ENCODE assay signal across 11 cellular contexts in the genomic region with DNA sequence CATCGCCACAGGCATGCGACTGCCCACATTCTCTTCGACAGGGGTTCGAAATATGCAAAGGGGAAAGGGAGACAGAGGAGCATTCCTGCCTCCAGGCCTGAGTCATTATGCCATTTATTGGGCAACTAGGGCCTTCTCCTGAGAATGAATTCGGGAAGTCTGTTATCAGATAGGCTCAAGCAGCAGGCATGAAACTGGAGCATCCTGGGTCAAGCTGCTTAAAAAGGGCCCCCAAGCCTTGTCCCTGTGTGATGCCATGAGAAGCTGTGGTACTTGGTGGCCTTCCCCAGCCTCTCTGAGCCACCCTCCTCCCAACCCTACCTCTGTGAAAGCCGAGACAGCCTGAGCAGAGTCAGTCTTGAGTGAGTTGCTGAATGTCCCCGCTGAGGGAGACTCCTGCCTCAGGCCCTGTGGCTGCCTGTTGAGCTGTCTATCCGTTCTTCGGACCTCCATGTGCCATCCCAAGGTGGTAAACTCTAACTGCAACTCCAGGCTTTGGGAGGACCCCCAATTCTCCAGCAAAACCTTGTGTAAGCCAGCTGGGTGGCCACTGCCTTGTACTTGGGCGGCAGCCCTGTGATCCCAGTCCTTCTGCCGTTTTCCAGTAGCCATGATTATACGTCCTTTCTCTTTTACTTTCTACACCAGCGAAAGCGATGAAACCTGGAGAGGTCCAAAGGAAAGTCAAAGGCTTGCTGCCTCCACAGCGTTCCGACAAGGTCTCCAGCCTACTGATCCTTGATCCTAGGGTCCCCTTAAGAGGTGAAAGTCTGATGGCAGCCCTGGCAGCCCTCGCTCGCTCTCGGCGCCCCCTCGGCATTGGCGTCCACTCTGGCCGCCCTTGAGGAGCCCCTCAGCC. TPM values are rescaled to one million over a fixed set of nuclear protein-coding genes. Genes with fewer than 3 reads are reported as not detected.
A peak's percentile ranks its signal among the peaks of the same experiment; 100 is the strongest.
DNase-seq lines count a peak whose midpoint lies in the region; ATAC-seq and TF ChIP-seq lines count a peak whose summit lies in the region.
"Had no signal": no experiment of that assay in that cellular context is flagged by ENCODE, and none has a peak within 500 bp of the region (broad histone marks: within the 10 kb centered on the region; RNA-seq: fewer than 3 reads in every experiment).

No MANE protein-coding gene starts in this region.

- H3K9me3 Mint-ChIP-seq in activated CD8-positive, alpha-beta T cell treated with anti-CD3 and anti-CD28 coated beads, Interleukin-2, amount 10 ng/mL, durations not matched to agents 7 days and 5 days (ENCODE audit: insufficient read depth), result no peaks in the 10 kb centered on the region
- no peaks in the 10 kb centered on the region for H3K9me3 Mint-ChIP-seq in stimulated activated naive B cell treated with anti-CD40 and anti-IgM and Interleukin-4, amounts not matched to agents 10 μg/mL and 1 μg/mL and 100 μg/mL, for 72 hours

- no peaks in the 10 kb centered on the region for H3K4me1 ChIP-seq in hepatocyte (ENCODE audit: insufficient read depth)

- no peak overlapping the region for H2AFZ ChIP-seq in hepatocyte

- POLR2A ChIA-PET in activated CD8-positive, alpha-beta T cell treated with anti-CD3 and anti-CD28 coated beads, Interleukin-2, amount 10 ng/mL, durations not matched to agents 7 days and 5 days (lab: Charles Lee), result no interaction called here

- H3K4me1 Mint-ChIP-seq in activated CD8-positive, alpha-beta T cell treated with anti-CD3 and anti-CD28 coated beads, Interleukin-2, amount 10 ng/mL, durations not matched to agents 7 days and 5 days (ENCODE audit: low read depth), result peaks cover 43% of the 10 kb centered on the region
- H3K4me1 Mint-ChIP-seq in stimulated activated naive B cell treated with anti-CD40 and anti-IgM and Interleukin-4, amounts not matched to agents 10 μg/mL and 1 μg/mL and 100 μg/mL, for 72 hours, result peaks cover 40 to 46% of the 10 kb centered on the region in 2 donors

- no peak for TF ChIP-seq CTCF in foreskin fibroblast (IDR thresholded peaks at IDR 0.05; ENCODE audit: low read depth, low read length)
- TF ChIP-seq CTCF in hepatocyte (IDR thresholded peaks at IDR 0.05; ENCODE audit: poor library complexity), result no peak

- H3K9me3 ChIP-seq in hepatocyte (ENCODE audit: low read depth), result no peaks in the 10 kb centered on the region

- H3K79me2 ChIP-seq in hepatocyte, result no peaks in the 10 kb centered on the region

- DNase-seq in activated CD8-positive, alpha-beta memory T cell treated with anti-CD3 and anti-CD28 coated beads for 24 hours, result peak; percentile 83
- no peak for DNase-seq in activated CD8-positive, alpha-beta memory T cell treated with anti-CD3 and anti-CD28 coated beads, Interleukin-2, amount 50 U/mL, for 4 hours
- no peak for DNase-seq in activated CD8-positive, alpha-beta T cell treated with anti-CD3 and anti-CD28 coated beads, Interleukin-2, amount 10 ng/mL, durations not matched to agents 7 days and 5 days
- DNase-seq in foreskin fibroblast (peak; percentile 14 to 42), A172 (ENCODE audit: low spot score) (no peak), hepatocyte (ENCODE audit: low spot score) (no peak)
- DNase-seq in stimulated activated naive B cell treated with anti-CD40 and anti-IgM and Interleukin-4, amounts not matched to agents 10 μg/mL and 1 μg/mL and 100 μg/mL, for 72 hours, result no peak
- DNase-seq: C1 segment of cervical spinal cord, hippocampal formation, NCI-H524 had no signal

- H4K20me1 ChIP-seq in hepatocyte (ENCODE audit: insufficient read depth, poor library complexity, severe bottlenecking), result no peaks in the 10 kb centered on the region

- CTCF ChIA-PET in activated CD8-positive, alpha-beta T cell treated with anti-CD3 and anti-CD28 coated beads, Interleukin-2, amount 10 ng/mL, durations not matched to agents 7 days and 5 days (lab: Charles Lee), result no interaction called here

- no peaks in the 10 kb centered on the region for H3K27me3 Mint-ChIP-seq in activated CD8-positive, alpha-beta T cell treated with anti-CD3 and anti-CD28 coated beads, Interleukin-2, amount 10 ng/mL, durations not matched to agents 7 days and 5 days (ENCODE audit: low read depth)
- no peaks in the 10 kb centered on the region for H3K27me3 Mint-ChIP-seq in stimulated activated naive B cell treated with anti-CD40 and anti-IgM and Interleukin-4, amounts not matched to agents 10 μg/mL and 1 μg/mL and 100 μg/mL, for 72 hours

- H3K9me2 ChIP-seq in hepatocyte (replicated peaks; ENCODE audit: insufficient read depth), result no peaks in the 10 kb centered on the region

- H3K36me3 ChIP-seq in hepatocyte (replicated peaks; ENCODE audit: insufficient read depth, low read depth), result no peaks in the 10 kb centered on the region

- ATAC-seq in activated CD8-positive, alpha-beta T cell treated with anti-CD3 and anti-CD28 coated beads, Interleukin-2, amount 10 ng/mL, durations not matched to agents 7 days and 5 days, result no peak
- ATAC-seq in stimulated activated naive B cell treated with anti-CD40 and anti-IgM and Interleukin-4, amounts not matched to agents 10 μg/mL and 1 μg/mL and 100 μg/mL, for 72 hours (replicated peaks), result no peak
- ATAC-seq in GM18870 (IDR thresholded peaks at IDR 0.05; ENCODE audit: unreplicated experiment), result no peak

- no peaks in the 10 kb centered on the region for H3K27me3 ChIP-seq in hepatocyte

- WGBS in hepatocyte (ENCODE audit: low lambda C conversion rate, missing lambda C conversion rate), result 91% methylated on average over 23 of the region's 23 CpGs

- H3K27ac ChIP-seq in hepatocyte, result no peak overlapping the region

- peaks cover 10% of the 10 kb centered on the region for H3K36me3 Mint-ChIP-seq in activated CD8-positive, alpha-beta T cell treated with anti-CD3 and anti-CD28 coated beads, Interleukin-2, amount 10 ng/mL, durations not matched to agents 7 days and 5 days (ENCODE audit: low read depth)
- peaks cover 3 to 5% of the 10 kb centered on the region in 2 donors for H3K36me3 Mint-ChIP-seq in stimulated activated naive B cell treated with anti-CD40 and anti-IgM and Interleukin-4, amounts not matched to agents 10 μg/mL and 1 μg/mL and 100 μg/mL, for 72 hours

- H3K4me3 ChIP-seq in foreskin fibroblast (ENCODE audit: low read depth in 1 of 2, low read length in 2 of 2) (no peak overlapping the region), hepatocyte (no peak overlapping the region)

- H3K27ac Mint-ChIP-seq in activated CD8-positive, alpha-beta T cell treated with anti-CD3 and anti-CD28 coated beads, Interleukin-2, amount 10 ng/mL, durations not matched to agents 7 days and 5 days, result peak overlapping the region; percentile 97
- H3K27ac Mint-ChIP-seq in stimulated activated naive B cell treated with anti-CD40 and anti-IgM and Interleukin-4, amounts not matched to agents 10 μg/mL and 1 μg/mL and 100 μg/mL, for 72 hours, result peak overlapping the region; percentile 94

- no peak overlapping the region for H3K4me3 Mint-ChIP-seq in activated CD8-positive, alpha-beta T cell treated with anti-CD3 and anti-CD28 coated beads, Interleukin-2, amount 10 ng/mL, durations not matched to agents 7 days and 5 days
- peak overlapping the region; percentile 38 to 82 for H3K4me3 Mint-ChIP-seq in stimulated activated naive B cell treated with anti-CD40 and anti-IgM and Interleukin-4, amounts not matched to agents 10 μg/mL and 1 μg/mL and 100 μg/mL, for 72 hours

- H3K4me2 ChIP-seq in hepatocyte, result no peak overlapping the region

RNA-seq across cellular contexts. Expression of a gene that starts 37.7 kb away (rescaled TPM):
- total RNA-seq in activated CD8-positive, alpha-beta T cell treated with anti-CD3 and anti-CD28 coated beads, Interleukin-2, amount 10 ng/mL, durations not matched to agents 7 days and 5 days, result 10 to 100 TPM; 28.6 to 31.2 TPM
- 4.4 and 6.7 TPM in 2 replicates for total RNA-seq in A172 (2014; rRNA removed; shearing (Covaris generic))
- 14.4 and 20.4 TPM in 2 replicates for total RNA-seq in hepatocyte
- 161 and 166 TPM in 2 replicates for polyA plus RNA-seq in hepatocyte

Comparison
In these comparisons a context has a peak if more than half of its experiments do, and no peak if none do; other contexts are left out.
1. DNase-seq: peak in activated CD8-positive, alpha-beta memory T cell treated with anti-CD3 and anti-CD28 coated beads for 24 hours (single experiment) and foreskin fibroblast (2 of 2); none in activated CD8-positive, alpha-beta memory T cell treated with anti-CD3 and anti-CD28 coated beads, Interleukin-2, amount 50 U/mL, for 4 hours (single experiment), activated CD8-positive, alpha-beta T cell treated with anti-CD3 and anti-CD28 coated beads, Interleukin-2, amount 10 ng/mL, durations not matched to agents 7 days and 5 days (single experiment), stimulated activated naive B cell treated with anti-CD40 and anti-IgM and Interleukin-4, amounts not matched to agents 10 μg/mL and 1 μg/mL and 100 μg/mL, for 72 hours (single experiment), A172 (single experiment) and hepatocyte (single experiment).